In genomic region chr17:72422204-72422504, GRCh38 we compare ENCODE assay signal across 1 cellular context.
TF ChIP-seq lines count a peak whose summit lies in the region.

No MANE protein-coding gene starts in this region.

TF ChIP-seq in GM12878, 131 proteins besides CTCF, POLR2A, EP300 and RAD21 (continued from another document and continues in another):
- no peak for TF ChIP-seq RELA (IDR thresholded peaks at IDR 0.05; ENCODE audit: borderline replicate concordance, partially characterized antibody)
- no peak for TF ChIP-seq SUZ12 (IDR thresholded peaks at IDR 0.05; ENCODE audit: unreplicated experiment)
- TF ChIP-seq NR2C1 (IDR thresholded peaks at IDR 0.05) = peak; percentile 82; the same call in 1 of the 2 replicates
- TF ChIP-seq GABPA (IDR thresholded peaks at IDR 0.05; ENCODE audit: low read depth) = no peak
- no peak for TF ChIP-seq BACH1 (IDR thresholded peaks at IDR 0.05; ENCODE audit: borderline replicate concordance)
- TF ChIP-seq ATF2 (IDR thresholded peaks at IDR 0.05; ENCODE audit: low read length) = peak; percentile 97
- peak; percentile 84 for TF ChIP-seq NFIC (IDR thresholded peaks at IDR 0.05; ENCODE audit: low read depth, low read length)
- no peak for TF ChIP-seq PRDM15 (CRISPR knock-in tag; IDR thresholded peaks at IDR 0.05)
- TF ChIP-seq CUX1 (IDR thresholded peaks at IDR 0.05; ENCODE audit: insufficient replicate concordance, low read depth, low read length) = peak; percentile 70
- peak in 1 of 2 experiments; percentile 64; a peak in 1 of 4 replicates for TF ChIP-seq CEBPB (IDR thresholded peaks at IDR 0.05; ENCODE audit: borderline replicate concordance in 1 of 2, low read depth in 2 of 2, low read length in 2 of 2)
- TF ChIP-seq SREBF1 (IDR thresholded peaks at IDR 0.05; ENCODE audit: low read length) = no peak
- no peak for TF ChIP-seq KAT2A (conservative IDR thresholded peaks at IDR 0.05; ENCODE audit: control insufficient read depth, low read depth, low read length)
- TF ChIP-seq FOXM1 (IDR thresholded peaks at IDR 0.05; ENCODE audit: low read depth, low read length) = peak; percentile 92; the same call in 1 of the 2 replicates
- TF ChIP-seq WRNIP1 (IDR thresholded peaks at IDR 0.05; ENCODE audit: borderline replicate concordance, low read depth, low read length) = no peak
- no peak for TF ChIP-seq SPI1 (IDR thresholded peaks at IDR 0.05; ENCODE audit: borderline replicate concordance, insufficient read depth, low read depth, low read length)
- TF ChIP-seq YBX1 (IDR thresholded peaks at IDR 0.05) = no peak
- no peak for TF ChIP-seq PAX5 (IDR thresholded peaks at IDR 0.05; ENCODE audit: borderline replicate concordance, low read depth, low read length)
- no peak for TF ChIP-seq TAF1 (IDR thresholded peaks at IDR 0.05; ENCODE audit: borderline replicate concordance, low read depth, low read length)
- no peak for TF ChIP-seq ELK1 (IDR thresholded peaks at IDR 0.05; ENCODE audit: low read depth, low read length)
- TF ChIP-seq HDGF (IDR thresholded peaks at IDR 0.05) = no peak
- TF ChIP-seq TCF3 (IDR thresholded peaks at IDR 0.05; ENCODE audit: borderline replicate concordance, insufficient read depth, low read depth, low read length) = no peak
- no peak for TF ChIP-seq NRF1 (conservative IDR thresholded peaks at IDR 0.05; ENCODE audit: low read depth, low read length)
- no peak for TF ChIP-seq SREBF2 (IDR thresholded peaks at IDR 0.05; ENCODE audit: low read length)
- TF ChIP-seq POU2F2 (IDR thresholded peaks at IDR 0.05; ENCODE audit: borderline replicate concordance, low read depth, low read length) = no peak
- TF ChIP-seq ATF7 (IDR thresholded peaks at IDR 0.05; ENCODE audit: low read depth) = peak; percentile 99
- TF ChIP-seq ZBED1 (IDR thresholded peaks at IDR 0.05; ENCODE audit: borderline replicate concordance) = peak; percentile 77
- peak; percentile 57; the same call in 1 of the 2 replicates for TF ChIP-seq CREM (IDR thresholded peaks at IDR 0.05; ENCODE audit: low read depth)
- no peak for TF ChIP-seq SIX5 (IDR thresholded peaks at IDR 0.05; ENCODE audit: low read depth, low read length, severe bottlenecking)
- TF ChIP-seq BCL11A (IDR thresholded peaks at IDR 0.05; ENCODE audit: low read depth, low read length) = 0 out of 2 replicates have a peak, but pooled peaks have one; percentile 37
- no peak for TF ChIP-seq NR2F1 (conservative IDR thresholded peaks at IDR 0.05)
- TF ChIP-seq JUNB (IDR thresholded peaks at IDR 0.05) = peak; percentile 68; the same call in 1 of the 2 replicates
- TF ChIP-seq RCOR1 (conservative IDR thresholded peaks at IDR 0.05; ENCODE audit: low read depth, low read length) = no peak
- TF ChIP-seq IRF5 (IDR thresholded peaks at IDR 0.05; ENCODE audit: borderline replicate concordance) = no peak
- peak; percentile 93; the same call in 1 of the 2 replicates for TF ChIP-seq RELB (IDR thresholded peaks at IDR 0.05; ENCODE audit: low read depth)
- TF ChIP-seq TBL1XR1 (IDR thresholded peaks at IDR 0.05; ENCODE audit: low read depth, low read length) = no peak; the same call in 1 of the 2 replicates
- no peak for TF ChIP-seq SRF (IDR thresholded peaks at IDR 0.05; ENCODE audit: low read depth in 2 of 2, low read length in 2 of 2)
- TF ChIP-seq BCLAF1 (IDR thresholded peaks at IDR 0.05) = no peak
- no peak; the same call in 1 of the 2 replicates for TF ChIP-seq NBN (IDR thresholded peaks at IDR 0.05)
- TF ChIP-seq SMAD5 (IDR thresholded peaks at IDR 0.05; ENCODE audit: low read depth) = no peak
- TF ChIP-seq RAD51 (IDR thresholded peaks at IDR 0.05) = no peak
- TF ChIP-seq CHD2 (IDR thresholded peaks at IDR 0.05; ENCODE audit: borderline replicate concordance, low read depth, low read length) = 0 out of 2 replicates have a peak, but pooled peaks have one; percentile 6
- TF ChIP-seq ZNF274 (IDR thresholded peaks at IDR 0.05; ENCODE audit: insufficient read depth, insufficient read length) = no peak
- TF ChIP-seq PBX3 (IDR thresholded peaks at IDR 0.05; ENCODE audit: insufficient replicate concordance, low read depth, low read length) = no peak
- no peak for TF ChIP-seq HDAC6 (IDR thresholded peaks at IDR 0.05; ENCODE audit: unreplicated experiment)
- no peak for TF ChIP-seq NFXL1 (IDR thresholded peaks at IDR 0.05; ENCODE audit: borderline replicate concordance)
- no peak for TF ChIP-seq SMARCA5 (IDR thresholded peaks at IDR 0.05)
